In the genomic region with DNA sequence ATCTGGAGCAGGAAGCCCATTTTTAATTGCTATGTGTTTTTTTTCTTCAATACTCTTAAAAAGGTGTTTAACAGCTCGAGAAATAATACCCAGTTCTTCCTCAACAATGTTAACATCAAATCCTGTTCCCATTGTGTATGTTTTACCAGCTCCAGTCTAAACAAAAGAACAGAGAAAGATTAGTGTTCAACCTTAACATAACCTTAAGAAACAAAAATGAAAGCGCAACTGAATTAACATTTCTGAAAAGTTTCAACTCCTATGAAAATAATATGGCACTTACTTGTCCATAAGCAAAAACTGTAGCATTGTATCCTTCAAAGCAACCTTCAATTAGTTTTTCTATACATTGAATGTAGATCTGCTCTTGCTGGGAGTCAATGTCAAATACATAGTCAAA, we compare ENCODE assay signal across 18 cellular contexts.
"Had no signal": no experiment of that assay in that cellular context is flagged by ENCODE, and none has a peak within 500 bp of the region (broad histone marks: within the 10 kb centered on the region; RNA-seq: fewer than 3 reads in every experiment).

No MANE protein-coding gene starts in this region.

- H3K27me3 Mint-ChIP-seq: activated B cell treated with CpG ODN at 0.5 μM for 24 hours; activated naive CD4-positive, alpha-beta T cell treated with anti-CD3 and anti-CD28 coated beads, Interleukin-2, amount 50 U/mL, for 24 hours; activated T-helper 17 cell treated with anti-CD3 and anti-CD28 coated beads, Interleukin-2, amount 50 U/mL, for 72 hours had no signal

- ATAC-seq: activated T-helper 17 cell treated with anti-CD3 and anti-CD28 coated beads, Interleukin-2, amount 50 U/mL, for 72 hours; esophagus mucosa had no signal

- H3K9me3 Mint-ChIP-seq: activated B cell treated with CpG ODN at 0.5 μM for 24 hours; activated naive CD4-positive, alpha-beta T cell treated with anti-CD3 and anti-CD28 coated beads, Interleukin-2, amount 50 U/mL, for 24 hours; activated T-helper 17 cell treated with anti-CD3 and anti-CD28 coated beads, Interleukin-2, amount 50 U/mL, for 72 hours had no signal

- FAIRE-seq: urothelium cell line had no signal

- H3K27me3 ChIP-seq: colonic mucosa, tibial artery had no signal

- H3K4me3 Mint-ChIP-seq: activated B cell treated with CpG ODN at 0.5 μM for 24 hours; activated naive CD4-positive, alpha-beta T cell treated with anti-CD3 and anti-CD28 coated beads, Interleukin-2, amount 50 U/mL, for 24 hours; activated T-helper 17 cell treated with anti-CD3 and anti-CD28 coated beads, Interleukin-2, amount 50 U/mL, for 72 hours; T-helper 2 cell treated with Interferon-gamma antibody and Interleukin-4, amounts not matched to agents 5 μg/mL and 100 μg/mL, for 36 hours had no signal

- DNase-seq: activated B cell treated with CpG ODN at 0.5 μM for 24 hours; activated CD4-positive, alpha-beta T cell treated with anti-CD3 and anti-CD28 coated beads for 48 hours; amniotic stem cell; caudate nucleus; colonic mucosa; islet precursor cell; midbrain; posterior cingulate gyrus; stimulated activated CD4-positive, alpha-beta T cell treated with anti-CD3 and anti-CD28 coated beads, Interleukin-15, amount 100 ng/mL, for 24 hours; stimulated activated CD4-positive, alpha-beta T cell treated with anti-CD3 and anti-CD28 coated beads, Interleukin-4, amount 100 ng/mL, for 1 hour; stimulated activated naive CD4-positive, alpha-beta T cell; tibial artery had no signal

- H3K27ac Mint-ChIP-seq: activated B cell treated with CpG ODN at 0.5 μM for 24 hours; activated naive CD4-positive, alpha-beta T cell treated with anti-CD3 and anti-CD28 coated beads, Interleukin-2, amount 50 U/mL, for 24 hours; activated T-helper 17 cell treated with anti-CD3 and anti-CD28 coated beads, Interleukin-2, amount 50 U/mL, for 72 hours; T-helper 2 cell treated with Interferon-gamma antibody and Interleukin-4, amounts not matched to agents 5 μg/mL and 100 μg/mL, for 36 hours had no signal

- H3K4me3 ChIP-seq: colonic mucosa, lung, tibial artery had no signal

- H3K36me3 ChIP-seq: colonic mucosa had no signal
